In genomic region chr2:225399509-225399908, GRCh38 we compare ENCODE assay signal across 14 cellular contexts. TPM values are rescaled to one million over a fixed set of nuclear protein-coding genes. Genes with fewer than 3 reads are reported as not detected.
DNase-seq lines count a peak whose midpoint lies in the region; ATAC-seq and TF ChIP-seq lines count a peak whose summit lies in the region.
"Had no signal": no experiment of that assay in that cellular context is flagged by ENCODE, and none has a peak within 500 bp of the region (broad histone marks: within the 10 kb centered on the region; RNA-seq: fewer than 3 reads in every experiment).

NYAP2 (plus strand) TSS chr2:225399710; CDS start chr2:225408881, 9,171 bp downstream.

- no peaks in the 10 kb centered on the region for H3K36me3 Mint-ChIP-seq in Caco-2 (ENCODE audit: insufficient read depth, unreplicated experiment)
- H3K36me3 Mint-ChIP-seq: CD8-positive, alpha-beta memory T cell had no signal

- ATAC-seq in mucosa of descending colon = no peak
- ATAC-seq: right cardiac atrium had no signal

- TF ChIP-seq CTCF in mucosa of descending colon (IDR thresholded peaks at IDR 0.05) = no peak
- TF ChIP-seq CTCF in Caco-2 (IDR thresholded peaks at IDR 0.05; ENCODE audit: insufficient read depth in 1 of 2, low read depth in 1 of 2, low read length in 1 of 2, severe bottlenecking in 1 of 2, unreplicated experiment in 1 of 2) = no peak

- POLR2A ChIA-PET in Caco-2 (lab: Charles Lee) = no interaction called here

- H3K36me3 ChIP-seq in mucosa of descending colon (ENCODE audit: low read depth) (no peaks in the 10 kb centered on the region), Caco-2 (ENCODE audit: control insufficient read depth, insufficient read depth, low read length) (no peaks in the 10 kb centered on the region)
- H3K36me3 ChIP-seq: esophagus muscularis mucosa had no signal

- no peak within 1 kb of the TSS for H3K4me3 Mint-ChIP-seq in Caco-2 (ENCODE audit: unreplicated experiment)
- H3K4me3 Mint-ChIP-seq: activated CD4-positive, alpha-beta T cell treated with anti-CD3 and anti-CD28 coated beads, Interleukin-2, amount 10 ng/mL, durations not matched to agents 7 days and 5 days; CD8-positive, alpha-beta memory T cell had no signal

- no peaks in the 10 kb centered on the region for H3K4me1 Mint-ChIP-seq in Caco-2 (ENCODE audit: low read depth, unreplicated experiment)
- H3K4me1 Mint-ChIP-seq: activated CD4-positive, alpha-beta T cell treated with anti-CD3 and anti-CD28 coated beads, Interleukin-2, amount 10 ng/mL, durations not matched to agents 7 days and 5 days; CD8-positive, alpha-beta memory T cell had no signal

- no peaks in the 10 kb centered on the region for H3K9me3 ChIP-seq in mucosa of descending colon
- no peaks in the 10 kb centered on the region for H3K9me3 ChIP-seq in Caco-2
- H3K9me3 ChIP-seq: esophagus muscularis mucosa had no signal

- H3K27ac ChIP-seq in temporal lobe (ENCODE audit: low read depth, low read length) = peak within 1 kb of the TSS; percentile 44
- H3K27ac ChIP-seq: esophagus muscularis mucosa had no signal

- no peaks in the 10 kb centered on the region for H3K4me1 ChIP-seq in mucosa of descending colon (ENCODE audit: low read depth)
- no peaks in the 10 kb centered on the region for H3K4me1 ChIP-seq in Caco-2
- H3K4me1 ChIP-seq: esophagus muscularis mucosa had no signal

- no peaks in the 10 kb centered on the region for H3K27me3 ChIP-seq in Caco-2 (replicated peaks; ENCODE audit: control insufficient read depth, insufficient read depth, low read length)
- H3K27me3 ChIP-seq: esophagus muscularis mucosa had no signal

- H3K4me3 ChIP-seq in mucosa of descending colon (no peak within 1 kb of the TSS), Caco-2 (ENCODE audit: low read depth, low read length) (no peak within 1 kb of the TSS)
- H3K4me3 ChIP-seq: esophagus muscularis mucosa had no signal

- CTCF ChIA-PET in Caco-2 (lab: Charles Lee) = no interaction called here

- H3K9me3 Mint-ChIP-seq in Caco-2 (ENCODE audit: unreplicated experiment) = no peaks in the 10 kb centered on the region
- H3K9me3 Mint-ChIP-seq: activated CD4-positive, alpha-beta T cell treated with anti-CD3 and anti-CD28 coated beads, Interleukin-2, amount 10 ng/mL, durations not matched to agents 7 days and 5 days had no signal

- peaks cover 3% of the 10 kb centered on the region for H3K27me3 Mint-ChIP-seq in Caco-2 (ENCODE audit: insufficient read depth, unreplicated experiment)

- intact Hi-C loops in mucosa of descending colon (cut with DNase I, micrococcal nuclease) = no loop called here
- intact Hi-C loops in Caco-2 (cut with micrococcal nuclease; ENCODE audit: unreplicated experiment) = no loop called here

- no peak within 1 kb of the TSS for H3K27ac Mint-ChIP-seq in Caco-2 (ENCODE audit: unreplicated experiment)
- H3K27ac Mint-ChIP-seq: activated CD4-positive, alpha-beta T cell treated with anti-CD3 and anti-CD28 coated beads, Interleukin-2, amount 10 ng/mL, durations not matched to agents 7 days and 5 days; CD8-positive, alpha-beta memory T cell had no signal

- BruUV-seq in Caco-2 (replicated peaks; lab: Mats Ljungman, UMichigan) = no TSS peak

- DNase-seq in NCI-H1105 (lab: John Stamatoyannopoulos, UW) = peak; percentile 90
- DNase-seq in NCI-H2227 (lab: John Stamatoyannopoulos, UW; ENCODE audit: unreplicated experiment) = peak; percentile 86
- DNase-seq in cerebellar cortex (ENCODE audit: low spot score) = peak; percentile 90
- no peak for DNase-seq in mucosa of descending colon
- no peak for DNase-seq in AG08395 (ENCODE audit: low spot score)
- no peak for DNase-seq in Caco-2
- DNase-seq: activated effector memory CD4-positive, alpha-beta T cell treated with Interleukin-2 at 50 U/mL for 16 hours; CD8-positive, alpha-beta memory T cell; KG1; SW 1271 had no signal

RNA-seq across cellular contexts. Expression of gene NYAP2, which starts in this region (rescaled TPM):
- total RNA-seq in temporal lobe (12.5 TPM), mucosa of descending colon (under 1 TPM in 2 of 3 donors, not detected in 1; 0.09 TPM), Caco-2 (2022) (0.07 and 0.11 TPM in 2 replicates)
- total RNA-seq: activated CD4-positive, alpha-beta T cell treated with anti-CD3 and anti-CD28 coated beads, Interleukin-2, amount 10 ng/mL, durations not matched to agents 7 days and 5 days; CD8-positive, alpha-beta memory T cell; right cardiac atrium had no signal

Comparison
In these comparisons a context has a peak if more than half of its experiments do, and no peak if none do; other contexts are left out.
1. RNA of gene NYAP2 (total RNA-seq): 12.5 TPM in temporal lobe (single experiment); 0.07 to 0.11 TPM in Caco-2 and 0.09 TPM in mucosa of descending colon; every median in the first group is over 10 times any median in the second.
2. DNase-seq: peak in NCI-H1105 (single experiment), NCI-H2227 (single experiment) and cerebellar cortex (single experiment); none in mucosa of descending colon (0 of 3), AG08395 (single experiment) and Caco-2 (0 of 2).